8 cellular contexts compared by ENCODE assay signal in the genomic region with DNA sequence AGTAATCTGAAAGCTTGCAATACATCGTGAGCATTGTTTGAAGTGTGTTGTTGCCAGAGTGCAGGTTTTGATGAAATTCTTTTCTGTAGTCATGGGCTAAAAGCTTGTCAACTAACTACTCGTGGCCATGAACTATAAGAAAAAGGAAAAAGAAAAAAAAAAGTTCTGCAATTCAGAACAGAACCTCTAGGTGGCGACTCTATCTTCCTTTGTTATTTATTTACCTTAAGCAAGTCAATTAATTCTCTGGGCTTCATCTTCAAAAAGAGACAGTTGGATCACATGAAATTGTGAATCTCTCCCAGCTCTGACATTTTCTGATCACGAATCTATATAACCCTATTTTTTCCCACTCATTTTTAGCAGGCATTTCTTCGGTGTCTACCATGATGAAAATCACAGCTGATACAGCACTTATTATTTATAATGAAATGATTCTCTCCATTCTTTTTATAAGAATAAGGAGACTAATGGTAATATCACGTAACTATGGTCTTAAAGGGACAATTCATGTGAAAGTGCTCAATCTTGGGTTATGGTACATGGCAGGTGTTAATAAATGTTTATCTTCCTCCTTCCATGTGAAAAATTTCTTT. TPM values are rescaled to one million over a fixed set of nuclear protein-coding genes. Genes with fewer than 3 reads are reported as not detected.
A peak's percentile ranks its signal among the peaks of the same experiment; 100 is the strongest.
DNase-seq lines count a peak whose midpoint lies in the region; ATAC-seq and TF ChIP-seq lines count a peak whose summit lies in the region.

No MANE protein-coding gene starts in this region.

- no peak overlapping the region for H3K4me3 ChIP-seq in AG10803 (ENCODE audit: low read length)
- H3K4me3 ChIP-seq in right lobe of liver, result no peak overlapping the region

- TF ChIP-seq CTCF in AG10803 (conservative IDR thresholded peaks at IDR 0.05; ENCODE audit: low read length) (peak; percentile 75), right lobe of liver (IDR thresholded peaks at IDR 0.05) (peak; percentile 45 to 72 (median 68))

- no peak overlapping the region for H3K4me3 Mint-ChIP-seq in effector memory CD8-positive, alpha-beta T cell
- H3K4me3 Mint-ChIP-seq in stimulated activated effector memory CD8-positive, alpha-beta T cell treated with anti-CD3 and anti-CD28 coated beads, Interleukin-12 subunit alpha, Interleukin-12 subunit beta, amount 100 ng/mL, for 72 hours, result no peak overlapping the region

- H3K9me3 Mint-ChIP-seq in effector memory CD8-positive, alpha-beta T cell, result no peaks in the 10 kb centered on the region
- no peaks in the 10 kb centered on the region for H3K9me3 Mint-ChIP-seq in stimulated activated effector memory CD8-positive, alpha-beta T cell treated with anti-CD3 and anti-CD28 coated beads, Interleukin-12 subunit alpha, Interleukin-12 subunit beta, amount 100 ng/mL, for 72 hours

- H3K4me1 Mint-ChIP-seq in effector memory CD8-positive, alpha-beta T cell (ENCODE audit: low read depth in 2 of 2), result no peaks in the 10 kb centered on the region
- H3K4me1 Mint-ChIP-seq in stimulated activated effector memory CD8-positive, alpha-beta T cell treated with anti-CD3 and anti-CD28 coated beads, Interleukin-12 subunit alpha, Interleukin-12 subunit beta, amount 100 ng/mL, for 72 hours, result peaks cover 4% of the 10 kb centered on the region

- ATAC-seq in GM18873 (IDR thresholded peaks at IDR 0.05; ENCODE audit: low FRiP score, unreplicated experiment) (peak; percentile 46), right lobe of liver (peak in 2 of 4 donors; percentile 41 to 43)
- no peak for ATAC-seq in effector memory CD8-positive, alpha-beta T cell (replicated peaks)
- no peak for ATAC-seq in stimulated activated effector memory CD8-positive, alpha-beta T cell treated with anti-CD3 and anti-CD28 coated beads, Interleukin-12 subunit alpha, Interleukin-12 subunit beta, amount 100 ng/mL, for 72 hours

- 18% methylated on average over 6 of the region's 6 CpGs for WGBS in right lobe of liver (ENCODE audit: insufficient coverage, low coverage, low lambda C conversion rate, missing lambda C conversion rate)

- H3K27me3 ChIP-seq in right lobe of liver, result no peaks in the 10 kb centered on the region

- DNase-seq in AG10803 (ENCODE audit: low read depth) (peak; percentile 42), NCI-H2196 (lab: John Stamatoyannopoulos, UW; ENCODE audit: unreplicated experiment) (peak; percentile 44), astrocyte of the hippocampus (ENCODE audit: low read depth, low spot score) (peak; percentile 49), right lobe of liver (no peak)
- no peak for DNase-seq in activated CD4-positive, CD25-positive, alpha-beta regulatory T cell (lab: John Stamatoyannopoulos, UW)
- DNase-seq in effector memory CD8-positive, alpha-beta T cell, result no peak
- no peak for DNase-seq in stimulated activated effector memory CD8-positive, alpha-beta T cell treated with anti-CD3 and anti-CD28 coated beads, Interleukin-12 subunit alpha, Interleukin-12 subunit beta, amount 100 ng/mL, for 72 hours (ENCODE audit: low spot score in 2 of 2)

- H3K36me3 ChIP-seq in right lobe of liver, result no peaks in the 10 kb centered on the region

- no peaks in the 10 kb centered on the region for H3K9me3 ChIP-seq in right lobe of liver

- intact Hi-C loops in right lobe of liver (cut with DNase I), result no loop called here

- H3K27ac ChIP-seq in right lobe of liver, result no peak overlapping the region

- no peaks in the 10 kb centered on the region for H3K27me3 Mint-ChIP-seq in effector memory CD8-positive, alpha-beta T cell

- no peaks in the 10 kb centered on the region for H3K4me1 ChIP-seq in right lobe of liver

- H3K36me3 Mint-ChIP-seq in effector memory CD8-positive, alpha-beta T cell (ENCODE audit: insufficient read depth), result no peaks in the 10 kb centered on the region
- no peaks in the 10 kb centered on the region for H3K36me3 Mint-ChIP-seq in stimulated activated effector memory CD8-positive, alpha-beta T cell treated with anti-CD3 and anti-CD28 coated beads, Interleukin-12 subunit alpha, Interleukin-12 subunit beta, amount 100 ng/mL, for 72 hours

- no peak for TF ChIP-seq POLR2A in right lobe of liver (IDR thresholded peaks at IDR 0.05)

- no peak overlapping the region for H3K27ac Mint-ChIP-seq in effector memory CD8-positive, alpha-beta T cell
- H3K27ac Mint-ChIP-seq in stimulated activated effector memory CD8-positive, alpha-beta T cell treated with anti-CD3 and anti-CD28 coated beads, Interleukin-12 subunit alpha, Interleukin-12 subunit beta, amount 100 ng/mL, for 72 hours, result no peak overlapping the region

RNA-seq across cellular contexts. Expression of gene TMEM196, which starts 18.8 kb away (rescaled TPM):
- not detected for total RNA-seq in right lobe of liver

RNA-seq across cellular contexts. Expression of gene POLR1F, which starts 45.8 kb away (rescaled TPM):
- 10 to 100 TPM in 1 of 6 experiments, 1 to 10 TPM in 5; 2.9 to 10.1 (median 6.2) TPM for total RNA-seq in right lobe of liver

Comparison
In these comparisons a context has a peak if more than half of its experiments do, and no peak if none do; other contexts are left out.
1. DNase-seq: peak in AG10803 (single experiment), NCI-H2196 (single experiment) and astrocyte of the hippocampus (single experiment); none in right lobe of liver (0 of 3), activated CD4-positive, CD25-positive, alpha-beta regulatory T cell (0 of 4), effector memory CD8-positive, alpha-beta T cell (0 of 3) and stimulated activated effector memory CD8-positive, alpha-beta T cell treated with anti-CD3 and anti-CD28 coated beads, Interleukin-12 subunit alpha, Interleukin-12 subunit beta, amount 100 ng/mL, for 72 hours (0 of 2).